15 cellular contexts compared by ENCODE assay signal in genomic region chr22:48929276-48929790, GRCh38.
DNase-seq lines count a peak whose midpoint lies in the region; ATAC-seq and TF ChIP-seq lines count a peak whose summit lies in the region.
"Had no signal": no experiment of that assay in that cellular context is flagged by ENCODE, and none has a peak within 500 bp of the region (broad histone marks: within the 10 kb centered on the region; RNA-seq: fewer than 3 reads in every experiment).

No MANE protein-coding gene starts in this region.

- no peaks in the 10 kb centered on the region for H3K36me3 Mint-ChIP-seq in activated CD8-positive, alpha-beta T cell treated with anti-CD3 and anti-CD28 coated beads, Interleukin-2, amount 10 ng/mL, durations not matched to agents 7 days and 5 days (ENCODE audit: low read depth)
- no peaks in the 10 kb centered on the region for H3K36me3 Mint-ChIP-seq in activated CD8-positive, alpha-beta T cell treated with anti-CD3 and anti-CD28 coated beads for 36 hours (ENCODE audit: low read depth)
- H3K36me3 Mint-ChIP-seq in type B pancreatic cell = no peaks in the 10 kb centered on the region
- H3K36me3 Mint-ChIP-seq: CD4-positive, CD25-positive, alpha-beta regulatory T cell had no signal

- H3K14ac ChIP-seq in trophoblast cell (ENCODE audit: low read length) = no peak overlapping the region

- peak; percentile 7 for DNase-seq in activated CD8-positive, alpha-beta T cell treated with anti-CD3 and anti-CD28 coated beads, Interleukin-2, amount 10 ng/mL, durations not matched to agents 7 days and 5 days
- no peak for DNase-seq in activated CD8-positive, alpha-beta T cell treated with anti-CD3 and anti-CD28 coated beads for 36 hours
- DNase-seq in coronary artery (ENCODE audit: low spot score) (peak; percentile 52), type B pancreatic cell (ENCODE audit: extremely low spot score, unreplicated experiment) (peak; percentile 42), iPS-NIHi7 (ENCODE audit: extremely low spot score) (no peak), SHP77 (lab: John Stamatoyannopoulos, UW) (no peak), trophoblast cell (no peak)
- DNase-seq: CD4-positive, CD25-positive, alpha-beta regulatory T cell; MG63; NCI-H1092 treated with DMSO at 0.1 percent for 48 hours; NCI-H1930; NCI-H446; SIG-M5 had no signal

- H3K4me3 ChIP-seq in HEK293 (ENCODE audit: low read depth, low read length) = no peak overlapping the region
- no peak overlapping the region for H3K4me3 ChIP-seq in coronary artery
- no peak overlapping the region for H3K4me3 ChIP-seq in trophoblast cell (ENCODE audit: low read depth, low read length)
- H3K4me3 ChIP-seq: GM23338, MG63 had no signal

- peaks cover 2% of the 10 kb centered on the region for H3K27me3 Mint-ChIP-seq in activated CD8-positive, alpha-beta T cell treated with anti-CD3 and anti-CD28 coated beads, Interleukin-2, amount 10 ng/mL, durations not matched to agents 7 days and 5 days (ENCODE audit: low read depth)
- H3K27me3 Mint-ChIP-seq in activated CD8-positive, alpha-beta T cell treated with anti-CD3 and anti-CD28 coated beads for 36 hours = peaks cover 20% of the 10 kb centered on the region
- H3K27me3 Mint-ChIP-seq in type B pancreatic cell = peaks cover 24% of the 10 kb centered on the region

- H2BK120ac ChIP-seq in trophoblast cell (ENCODE audit: insufficient read depth, low read length, poor library complexity) = no peak overlapping the region

- ATAC-seq in activated CD8-positive, alpha-beta T cell treated with anti-CD3 and anti-CD28 coated beads, Interleukin-2, amount 10 ng/mL, durations not matched to agents 7 days and 5 days = no peak
- no peak for ATAC-seq in activated CD8-positive, alpha-beta T cell treated with anti-CD3 and anti-CD28 coated beads for 36 hours
- ATAC-seq: GM23338 had no signal

- H3K4me2 ChIP-seq in trophoblast cell (ENCODE audit: low read length) = no peak overlapping the region
- H3K4me2 ChIP-seq: GM23338 had no signal

- intact Hi-C loops in activated CD8-positive, alpha-beta T cell treated with anti-CD3 and anti-CD28 coated beads for 36 hours (cut with micrococcal nuclease) = no loop called here

- no peak overlapping the region for H2AK5ac ChIP-seq in trophoblast cell (ENCODE audit: low read length)

- no peaks in the 10 kb centered on the region for H3K4me1 Mint-ChIP-seq in activated CD8-positive, alpha-beta T cell treated with anti-CD3 and anti-CD28 coated beads, Interleukin-2, amount 10 ng/mL, durations not matched to agents 7 days and 5 days (ENCODE audit: low read depth)
- H3K4me1 Mint-ChIP-seq in activated CD8-positive, alpha-beta T cell treated with anti-CD3 and anti-CD28 coated beads for 36 hours (ENCODE audit: low read depth) = no peaks in the 10 kb centered on the region
- peaks cover 3% of the 10 kb centered on the region for H3K4me1 Mint-ChIP-seq in type B pancreatic cell (ENCODE audit: unreplicated experiment)
- H3K4me1 Mint-ChIP-seq: CD4-positive, CD25-positive, alpha-beta regulatory T cell; GM23338 had no signal

- H3K4me3 Mint-ChIP-seq in activated CD8-positive, alpha-beta T cell treated with anti-CD3 and anti-CD28 coated beads, Interleukin-2, amount 10 ng/mL, durations not matched to agents 7 days and 5 days = no peak overlapping the region
- no peak overlapping the region for H3K4me3 Mint-ChIP-seq in activated CD8-positive, alpha-beta T cell treated with anti-CD3 and anti-CD28 coated beads for 36 hours
- H3K4me3 Mint-ChIP-seq in type B pancreatic cell = no peak overlapping the region
- H3K4me3 Mint-ChIP-seq: CD4-positive, CD25-positive, alpha-beta regulatory T cell; GM23338 had no signal

- H2BK5ac ChIP-seq in trophoblast cell (ENCODE audit: low read depth, low read length, poor library complexity) = no peak overlapping the region

- no peak overlapping the region for H4K91ac ChIP-seq in trophoblast cell (ENCODE audit: low read depth, low read length)

- TF ChIP-seq CTCF in activated CD8-positive, alpha-beta T cell treated with anti-CD3 and anti-CD28 coated beads for 36 hours (IDR thresholded peaks at IDR 0.05) = no peak
- TF ChIP-seq CTCF in HEK293 (tag by site-specific recombination; IDR thresholded peaks at IDR 0.05) = no peak
- TF ChIP-seq CTCF in coronary artery (IDR thresholded peaks at IDR 0.05) = no peak
- no peak for TF ChIP-seq CTCF in type B pancreatic cell (conservative IDR thresholded peaks at IDR 0.05)

- H3K27ac ChIP-seq in HEK293 (ENCODE audit: extremely low read depth, low read depth, low read length) (no peak overlapping the region), coronary artery (no peak overlapping the region), trophoblast cell (ENCODE audit: low read depth, low read length) (no peak overlapping the region)

- H3K79me2 ChIP-seq in trophoblast cell (ENCODE audit: control insufficient read depth, insufficient read depth, low read length, poor library complexity) = no peaks in the 10 kb centered on the region

- no peak overlapping the region for H4K12ac ChIP-seq in trophoblast cell (ENCODE audit: low read depth, low read length)

- no peaks in the 10 kb centered on the region for H3K9me3 Mint-ChIP-seq in activated CD8-positive, alpha-beta T cell treated with anti-CD3 and anti-CD28 coated beads, Interleukin-2, amount 10 ng/mL, durations not matched to agents 7 days and 5 days (ENCODE audit: insufficient read depth)
- peaks cover under 1% of the 10 kb centered on the region for H3K9me3 Mint-ChIP-seq in activated CD8-positive, alpha-beta T cell treated with anti-CD3 and anti-CD28 coated beads for 36 hours
- H3K9me3 Mint-ChIP-seq in type B pancreatic cell = peaks cover 1% of the 10 kb centered on the region

- no peak overlapping the region for H3K4ac ChIP-seq in trophoblast cell (ENCODE audit: low read depth, low read length)

- CTCF ChIA-PET in activated CD8-positive, alpha-beta T cell treated with anti-CD3 and anti-CD28 coated beads, Interleukin-2, amount 10 ng/mL, durations not matched to agents 7 days and 5 days (lab: Charles Lee) = no interaction called here
- CTCF ChIA-PET in activated CD8-positive, alpha-beta T cell treated with anti-CD3 and anti-CD28 coated beads for 36 hours (lab: Charles Lee) = no interaction called here
- CTCF ChIA-PET in HEK293 (lab: Yijun Ruan, JAX) = interaction anchor here (1.0 kb wide), 1 partner anchor 38 kb away, joined by 4 read pairs; no protein-coding TSS in a partner anchor

- H2BK12ac ChIP-seq in trophoblast cell (ENCODE audit: low read length) = no peak overlapping the region

- H3K23ac ChIP-seq in trophoblast cell (ENCODE audit: low read length) = no peak overlapping the region

- H3K4me1 ChIP-seq in HEK293 (ENCODE audit: control insufficient read depth, insufficient read depth, low read length) (no peaks in the 10 kb centered on the region), trophoblast cell (ENCODE audit: control insufficient read depth in 1 of 2, insufficient read depth in 2 of 2, low read length in 2 of 2) (no peaks in the 10 kb centered on the region)

- H3K27me3 ChIP-seq in trophoblast cell (ENCODE audit: insufficient read depth, low read length) = no peaks in the 10 kb centered on the region
- H3K27me3 ChIP-seq: MG63 had no signal

- no peaks in the 10 kb centered on the region for H3K36me3 ChIP-seq in HEK293 (ENCODE audit: control insufficient read depth in 2 of 2, insufficient read depth in 1 of 2, low read length in 2 of 2)
- H3K36me3 ChIP-seq in trophoblast cell (ENCODE audit: control insufficient read depth in 1 of 2, insufficient read depth in 2 of 2, low read length in 2 of 2) = no peaks in the 10 kb centered on the region
- H3K36me3 ChIP-seq: MG63 had no signal

- H4K8ac ChIP-seq in trophoblast cell (ENCODE audit: low read depth, low read length) = no peak overlapping the region

- POLR2A ChIA-PET in activated CD8-positive, alpha-beta T cell treated with anti-CD3 and anti-CD28 coated beads, Interleukin-2, amount 10 ng/mL, durations not matched to agents 7 days and 5 days (lab: Charles Lee) = no interaction called here
- POLR2A ChIA-PET in activated CD8-positive, alpha-beta T cell treated with anti-CD3 and anti-CD28 coated beads for 36 hours (lab: Charles Lee) = no interaction called here
- POLR2A ChIA-PET in HEK293 (lab: Yijun Ruan, JAX) = no interaction called here

- H3K27ac Mint-ChIP-seq in activated CD8-positive, alpha-beta T cell treated with anti-CD3 and anti-CD28 coated beads, Interleukin-2, amount 10 ng/mL, durations not matched to agents 7 days and 5 days = no peak overlapping the region
- H3K27ac Mint-ChIP-seq in activated CD8-positive, alpha-beta T cell treated with anti-CD3 and anti-CD28 coated beads for 36 hours = no peak overlapping the region
- H3K27ac Mint-ChIP-seq in type B pancreatic cell = no peak overlapping the region
- H3K27ac Mint-ChIP-seq: GM23338 had no signal

- no peak overlapping the region for H2AFZ ChIP-seq in trophoblast cell (ENCODE audit: insufficient read depth, low read length, poor library complexity)
- H2AFZ ChIP-seq: GM23338 had no signal

- no peaks in the 10 kb centered on the region for H3K79me1 ChIP-seq in trophoblast cell (ENCODE audit: low read length)

- H3K9me3 ChIP-seq in HEK293 (ENCODE audit: control insufficient read depth, insufficient read depth, low read depth, low read length) (no peaks in the 10 kb centered on the region), trophoblast cell (ENCODE audit: insufficient read depth, low read depth, low read length) (no peaks in the 10 kb centered on the region)
- H3K9me3 ChIP-seq: MG63 had no signal

- H3K9ac ChIP-seq in trophoblast cell (ENCODE audit: low read length) = no peak overlapping the region

- no CpG with 5 or more reads among the region's 10 CpGs for WGBS in trophoblast cell (ENCODE audit: extremely low coverage, insufficient coverage, insufficient read length)

- no peak overlapping the region for H3K18ac ChIP-seq in trophoblast cell (ENCODE audit: low read length)

TF ChIP-seq in HEK293, 187 proteins besides CTCF, POLR2A, EP300 and RAD21 (continues in another document):
- TF ChIP-seq MZF1 (tag by site-specific recombination; IDR thresholded peaks at IDR 0.05; ENCODE audit: borderline replicate concordance) (no peak), HOXD13 (CRISPR knock-in tag; IDR thresholded peaks at IDR 0.05; ENCODE audit: borderline replicate concordance) (no peak), ZNF580 (tag by site-specific recombination; IDR thresholded peaks at IDR 0.05) (no peak)

Comparison
In these comparisons a context has a peak if more than half of its experiments do, and no peak if none do; other contexts are left out.
1. DNase-seq: peak in activated CD8-positive, alpha-beta T cell treated with anti-CD3 and anti-CD28 coated beads, Interleukin-2, amount 10 ng/mL, durations not matched to agents 7 days and 5 days (single experiment), coronary artery (single experiment) and type B pancreatic cell (single experiment); none in activated CD8-positive, alpha-beta T cell treated with anti-CD3 and anti-CD28 coated beads for 36 hours (single experiment), iPS-NIHi7 (single experiment), SHP77 (0 of 2) and trophoblast cell (0 of 2).